ENCODE assay signal across 8 cellular contexts in genomic region chrX:120769576-120770341, GRCh38.
DNase-seq lines count a peak whose midpoint lies in the region; ATAC-seq lines count a peak whose summit lies in the region.

No MANE protein-coding gene starts in this region.

- intact Hi-C loops in activated naive CD4-positive, alpha-beta T cell treated with anti-CD3 and anti-CD28 coated beads for 36 hours (cut with micrococcal nuclease), result loop anchor here (1.0 to 5.0 kb wide), 4 partner anchors 33 to 271 kb away; no protein-coding TSS in a partner anchor

- no peak overlapping the region for H3K4me3 Mint-ChIP-seq in activated naive CD4-positive, alpha-beta T cell treated with anti-CD3 and anti-CD28 coated beads for 36 hours

- CTCF ChIA-PET in activated naive CD4-positive, alpha-beta T cell treated with anti-CD3 and anti-CD28 coated beads for 36 hours (lab: Charles Lee), result interaction anchor here (0.5 to 1.8 kb wide), 5 partner anchors 16 to 1423 kb away, joined by 3 to 5 read pairs (median 4); no protein-coding TSS in a partner anchor

- no peaks in the 10 kb centered on the region for H3K27me3 Mint-ChIP-seq in activated naive CD4-positive, alpha-beta T cell treated with anti-CD3 and anti-CD28 coated beads for 36 hours (ENCODE audit: low read depth)

- DNase-seq in activated naive CD4-positive, alpha-beta T cell treated with anti-CD3 and anti-CD28 coated beads for 36 hours, result peak; percentile 21
- no peak for DNase-seq in activated naive CD4-positive, alpha-beta T cell (lab: John Stamatoyannopoulos, UW)
- DNase-seq in NCI-H1105 treated with DMSO at 0.1 percent for 48 hours (lab: John Stamatoyannopoulos, UW) (peak; percentile 62), astrocyte of the hippocampus (ENCODE audit: low read depth, low spot score) (peak; percentile 68), lung microvascular endothelial cell (ENCODE audit: low read depth in 2 of 2) (peak; percentile 72 to 73)
- DNase-seq in activated CD8-positive, alpha-beta memory T cell treated with anti-CD3 and anti-CD28 coated beads, Interleukin-2, amount 50 U/mL, for 4 hours, result no peak

- H3K36me3 Mint-ChIP-seq in activated naive CD4-positive, alpha-beta T cell treated with anti-CD3 and anti-CD28 coated beads for 36 hours (ENCODE audit: low read depth), result no peaks in the 10 kb centered on the region

- ATAC-seq in GM21367 (IDR thresholded peaks at IDR 0.05; ENCODE audit: unreplicated experiment) (no peak), GM18870 (IDR thresholded peaks at IDR 0.05; ENCODE audit: unreplicated experiment) (no peak)

- H3K9me3 Mint-ChIP-seq in activated naive CD4-positive, alpha-beta T cell treated with anti-CD3 and anti-CD28 coated beads for 36 hours, result no peaks in the 10 kb centered on the region

- peaks cover 2% of the 10 kb centered on the region for H3K4me1 Mint-ChIP-seq in activated naive CD4-positive, alpha-beta T cell treated with anti-CD3 and anti-CD28 coated beads for 36 hours (ENCODE audit: low read depth)

- no peak overlapping the region for H3K27ac Mint-ChIP-seq in activated naive CD4-positive, alpha-beta T cell treated with anti-CD3 and anti-CD28 coated beads for 36 hours

Comparison
In these comparisons a context has a peak if more than half of its experiments do, and no peak if none do; other contexts are left out.
1. DNase-seq: peak in activated naive CD4-positive, alpha-beta T cell treated with anti-CD3 and anti-CD28 coated beads for 36 hours (single experiment), NCI-H1105 treated with DMSO at 0.1 percent for 48 hours (single experiment), astrocyte of the hippocampus (single experiment) and lung microvascular endothelial cell (2 of 2); none in activated naive CD4-positive, alpha-beta T cell (0 of 4) and activated CD8-positive, alpha-beta memory T cell treated with anti-CD3 and anti-CD28 coated beads, Interleukin-2, amount 50 U/mL, for 4 hours (single experiment).